Comparison of ENCODE assay signal across 8 cellular contexts in the genomic region with DNA sequence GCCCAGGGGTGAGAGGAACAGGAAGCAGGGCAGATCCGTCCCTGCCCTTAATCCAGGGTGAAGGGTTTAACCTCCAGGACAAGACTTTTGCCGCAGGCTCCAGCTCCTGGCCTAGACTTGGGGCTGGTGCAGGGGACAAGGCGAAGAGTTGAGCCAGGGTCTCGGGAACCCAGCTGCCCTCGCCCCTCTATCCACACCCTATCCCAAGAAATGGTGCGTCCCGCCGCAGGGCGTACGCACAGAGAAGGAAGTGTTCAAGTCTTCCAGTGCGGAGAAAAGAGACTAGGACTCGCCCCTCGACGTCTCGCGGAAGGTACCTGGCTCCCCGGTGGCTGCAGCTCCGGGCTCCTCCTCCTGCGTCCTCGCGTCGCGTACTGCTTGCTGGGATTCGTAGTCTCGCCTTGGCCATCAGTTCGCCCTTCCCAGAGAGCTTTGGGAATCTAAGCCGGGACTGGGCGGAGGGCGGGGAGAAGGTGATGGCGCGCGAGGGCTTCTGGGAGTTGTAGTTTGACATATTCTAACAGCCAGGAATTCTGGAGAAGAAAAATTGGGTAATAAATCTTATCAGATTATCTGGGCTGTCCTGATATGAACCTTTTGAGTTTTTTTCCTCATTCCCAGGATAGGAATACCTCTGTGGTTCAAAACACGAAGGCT. TPM values are rescaled to one million over a fixed set of nuclear protein-coding genes. Genes with fewer than 3 reads are reported as not detected.
A peak's percentile ranks its signal among the peaks of the same experiment; 100 is the strongest.
DNase-seq lines count a peak whose midpoint lies in the region; ATAC-seq and TF ChIP-seq lines count a peak whose summit lies in the region.

A gene with protein sequence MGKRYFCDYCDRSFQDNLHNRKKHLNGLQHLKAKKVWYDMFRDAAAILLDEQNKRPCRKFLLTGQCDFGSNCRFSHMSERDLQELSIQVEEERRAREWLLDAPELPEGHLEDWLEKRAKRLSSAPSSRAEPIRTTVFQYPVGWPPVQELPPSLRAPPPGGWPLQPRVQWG (minus strand): TSS at position 376 of the 657 bp plus-strand sequence. CDS start 18,463 bp downstream, outside the sequence.

- DNase-seq in AG04449 (ENCODE audit: low read depth, low spot score): peak; percentile 74
- DNase-seq in NCI-H345 (lab: John Stamatoyannopoulos, UW): peak; percentile 94
- peak; percentile 76 for DNase-seq in activated B cell treated with CpG ODN at 0.5 μM for 24 hours
- peak; percentile 39 to 98 (median 92) for DNase-seq in caudate nucleus (lab: John Stamatoyannopoulos, UW)
- DNase-seq in iPS-NIHi7 (ENCODE audit: extremely low spot score): peak; percentile 100
- peak; percentile 60 for DNase-seq in smooth muscle cell (lab: John Stamatoyannopoulos, UW; ENCODE audit: unreplicated experiment)

- H3K27me3 Mint-ChIP-seq in activated B cell treated with CpG ODN at 0.5 μM for 24 hours: no peaks in the 10 kb centered on the region

- CTCF ChIA-PET in AG04449 (lab: Yijun Ruan, JAX) (interaction anchor here (0.8 to 1.8 kb wide), 3 partner anchors 141 to 322 kb away, joined by 3 to 10 read pairs (median 5); no protein-coding TSS in a partner anchor), activated B cell treated with CpG ODN at 0.5 μM for 24 hours (lab: Charles Lee) (interaction anchor here (1.0 kb wide), 1 partner anchor 239 kb away, joined by 3 read pairs; no protein-coding TSS in a partner anchor)

- 1% methylated on average over 33 of the region's 33 CpGs for WGBS in smooth muscle cell (ENCODE audit: low lambda C conversion rate)

- peaks cover 5% of the 10 kb centered on the region for H3K36me3 ChIP-seq in smooth muscle cell (ENCODE audit: low read depth)

- POLR2A ChIA-PET in AG04449 (lab: Yijun Ruan, JAX): interaction anchor here (0.5 to 1.6 kb wide), 2 partner anchors 25 to 229 kb away, joined by 3 read pairs; no protein-coding TSS in a partner anchor
- POLR2A ChIA-PET in activated B cell treated with CpG ODN at 0.5 μM for 24 hours (lab: Charles Lee): interaction anchor here (0.5 to 1.7 kb wide), 11 partner anchors 9 to 1848 kb away, joined by 3 to 5 read pairs (median 4); partner anchors contain the start of genes ASCC2, PITPNB and THOC5

- peaks cover 34% of the 10 kb centered on the region for H3K79me2 ChIP-seq in smooth muscle cell (ENCODE audit: low read depth)

- H3K4me3 ChIP-seq in AG04449 (ENCODE audit: low read depth, low read length) (peak within 1 kb of the TSS; percentile 98), smooth muscle cell (peak within 1 kb of the TSS; percentile 95)

- TF ChIP-seq CTCF in AG04449 (IDR thresholded peaks at IDR 0.05; ENCODE audit: insufficient read depth, low read length, missing control alignments) (no peak), activated B cell treated with CpG ODN at 0.5 μM for 24 hours (IDR thresholded peaks at IDR 0.05) (no peak), smooth muscle cell (IDR thresholded peaks at IDR 0.05; ENCODE audit: borderline replicate concordance, insufficient read depth, poor library complexity, severe bottlenecking) (no peak)

- H3K4me3 Mint-ChIP-seq in activated B cell treated with CpG ODN at 0.5 μM for 24 hours: peak within 1 kb of the TSS; percentile 97

- H3K9me3 ChIP-seq in smooth muscle cell (replicated peaks; ENCODE audit: low read depth): no peaks in the 10 kb centered on the region

- ATAC-seq in GM18909 (IDR thresholded peaks at IDR 0.05; ENCODE audit: poor library complexity, unreplicated experiment): peak; percentile 83
- peak; percentile 89 for ATAC-seq in HG03175 (IDR thresholded peaks at IDR 0.05; ENCODE audit: unreplicated experiment)
- ATAC-seq in activated B cell treated with CpG ODN at 0.5 μM for 24 hours (ENCODE audit: low read depth): peak; percentile 96

- peak within 1 kb of the TSS; percentile 93 for H3K27ac Mint-ChIP-seq in activated B cell treated with CpG ODN at 0.5 μM for 24 hours

- H3K27ac ChIP-seq in caudate nucleus (ENCODE audit: low read depth, low read length): peak within 1 kb of the TSS; percentile 99
- H3K27ac ChIP-seq in smooth muscle cell (ENCODE audit: low read depth): peak within 1 kb of the TSS; percentile 81

- peaks cover 3% of the 10 kb centered on the region for H3F3A ChIP-seq in smooth muscle cell (ENCODE audit: low read depth)

- H3K9ac ChIP-seq in smooth muscle cell (ENCODE audit: low read depth): peak within 1 kb of the TSS; percentile 94

- H3K4me2 ChIP-seq in smooth muscle cell: peak within 1 kb of the TSS; percentile 100

- no peaks in the 10 kb centered on the region for H4K20me1 ChIP-seq in smooth muscle cell (ENCODE audit: low read depth)

- H2AFZ ChIP-seq in smooth muscle cell (ENCODE audit: low read depth): peak within 1 kb of the TSS; percentile 92

- intact Hi-C loops in activated B cell treated with CpG ODN at 0.5 μM for 24 hours (cut with micrococcal nuclease): loop anchor here (1.0 to 5.0 kb wide), 7 partner anchors 72 to 499 kb away; partner anchors contain the start of genes AP1B1, ASCC2, EWSR1 and MTMR3

- no peaks in the 10 kb centered on the region for H3K27me3 ChIP-seq in smooth muscle cell (ENCODE audit: low read depth)

- H3K4me1 Mint-ChIP-seq in activated B cell treated with CpG ODN at 0.5 μM for 24 hours: peaks cover 32% of the 10 kb centered on the region

- peaks cover 25% of the 10 kb centered on the region for H3K36me3 Mint-ChIP-seq in activated B cell treated with CpG ODN at 0.5 μM for 24 hours (ENCODE audit: low read depth)

- no peaks in the 10 kb centered on the region for H3K9me3 Mint-ChIP-seq in activated B cell treated with CpG ODN at 0.5 μM for 24 hours

- H3K4me1 ChIP-seq in smooth muscle cell (ENCODE audit: low read depth): peaks cover 9% of the 10 kb centered on the region

RNA-seq across cellular contexts. Expression of the gene that starts here (rescaled TPM):
- total RNA-seq in activated B cell treated with CpG ODN at 0.5 μM for 24 hours: 19.2 and 22.6 TPM in 2 replicates
- 22.7 and 26.0 TPM in 2 replicates for total RNA-seq in smooth muscle cell
- 57.0 and 57.8 TPM in 2 replicates for polyA plus RNA-seq in smooth muscle cell

Comparison
In these comparisons a context has a peak if more than half of its experiments do, and no peak if none do; other contexts are left out.
1. Peak in every context shown above with its lines: DNase-seq, ATAC-seq, H3K4me3 ChIP-seq and H3K27ac ChIP-seq.